8 cellular contexts compared by ENCODE assay signal in the genomic region with DNA sequence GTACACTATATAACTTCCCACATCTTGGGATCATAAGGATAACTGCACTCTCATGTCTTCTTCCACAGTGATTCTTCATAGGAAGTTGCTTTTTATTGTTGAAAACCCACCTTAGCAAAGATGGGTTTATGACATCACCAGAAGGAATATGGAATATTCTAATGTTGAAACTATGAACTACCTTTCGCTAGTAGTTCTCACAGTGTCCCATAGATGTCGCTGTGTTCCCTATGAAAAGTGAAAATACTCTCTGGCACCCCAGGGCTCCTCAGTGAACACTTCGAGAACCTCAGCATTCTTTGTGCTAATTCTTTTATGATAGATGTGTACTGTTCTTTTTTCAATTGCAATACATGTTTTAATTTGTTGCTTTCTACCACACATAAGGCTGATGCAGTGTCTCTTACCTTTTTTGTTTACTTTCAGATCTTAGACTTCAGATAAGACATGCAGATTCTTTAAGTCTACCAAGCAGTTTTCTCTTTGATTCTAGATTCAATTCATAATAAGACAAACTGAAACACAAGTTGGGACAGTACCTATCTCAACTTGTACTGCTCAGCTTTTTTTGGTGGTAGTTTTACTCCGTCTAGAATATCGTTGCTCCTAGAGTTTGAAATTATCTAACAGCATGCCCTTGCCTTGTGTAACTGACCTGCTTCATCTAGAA.
A peak's percentile ranks its signal among the peaks of the same experiment; 100 is the strongest.
DNase-seq lines count a peak whose midpoint lies in the region; FAIRE-seq and TF ChIP-seq lines count a peak whose summit lies in the region.

No MANE protein-coding gene starts in this region.

- FAIRE-seq in kidney (lab: Jason Lieb, UNC): peak; percentile 52

- peaks cover 0 to 3% of the 10 kb centered on the region in 2 donors for H3K36me3 ChIP-seq in kidney (ENCODE audit: control insufficient read depth in 1 of 2, insufficient read depth in 2 of 2, low read length in 2 of 2)

- H3K9me3 ChIP-seq in kidney (ENCODE audit: control insufficient read depth in 1 of 2, low read length in 2 of 2): no peaks in the 10 kb centered on the region

- H3K4me3 ChIP-seq in NB4 (ENCODE audit: low read depth, low read length): no peak overlapping the region
- H3K4me3 ChIP-seq in astrocyte of the cerebellum (ENCODE audit: low read depth, low read length): no peak overlapping the region
- no peak overlapping the region for H3K4me3 ChIP-seq in kidney (ENCODE audit: low read length in 2 of 2)

- intact Hi-C loops in kidney (cut with DNase I): no loop called here

- in situ Hi-C loops in astrocyte of the cerebellum (cut with HindIII; ENCODE audit: low sequenced_read_pairs): no loop called here

- no peaks in the 10 kb centered on the region for H3K4me1 ChIP-seq in kidney (ENCODE audit: control insufficient read depth in 1 of 2, insufficient read depth in 1 of 2, low read depth in 1 of 2, low read length in 2 of 2)

- DNase-seq in GM04504 (ENCODE audit: low read depth) (peak; percentile 10), NB4 (ENCODE audit: low read depth) (peak; percentile 41), astrocyte of the cerebellum (ENCODE audit: low read depth) (peak; percentile 11), kidney (no peak), stromal cell of bone marrow (ENCODE audit: low read depth) (peak; percentile 6), GF-D8 (lab: John Stamatoyannopoulos, UW) (no peak), NCI-H1092 treated with DMSO at 0.1 percent for 48 hours (lab: John Stamatoyannopoulos, UW) (no peak), superior temporal gyrus (ENCODE audit: extremely low spot score) (no peak)

- no peak overlapping the region for H3K27ac ChIP-seq in kidney (ENCODE audit: low read depth in 2 of 2, low read length in 2 of 2)

- TF ChIP-seq POLR2A in NB4 (IDR thresholded peaks at IDR 0.05; ENCODE audit: extremely low read depth, insufficient read length): no peak

- H3K9ac ChIP-seq in kidney (ENCODE audit: low read length in 2 of 2): no peak overlapping the region

- TF ChIP-seq CTCF in NB4 (IDR thresholded peaks at IDR 0.05; ENCODE audit: low read depth, low read length) (peak; percentile 52), astrocyte of the cerebellum (IDR thresholded peaks at IDR 0.05; ENCODE audit: low read depth, low read length, missing control alignments) (peak; percentile 60), kidney (IDR thresholded peaks at IDR 0.05; ENCODE audit: borderline replicate concordance, extremely low read depth, insufficient read depth) (peak; percentile 38)

Comparison
In these comparisons a context has a peak if more than half of its experiments do, and no peak if none do; other contexts are left out.
1. DNase-seq: peak in GM04504 (single experiment), NB4 (single experiment), astrocyte of the cerebellum (single experiment) and stromal cell of bone marrow (single experiment); none in kidney (single experiment), GF-D8 (single experiment), NCI-H1092 treated with DMSO at 0.1 percent for 48 hours (single experiment) and superior temporal gyrus (single experiment).
2. Peak in every context shown above with its lines, with median percentiles within 50 percentile points of each other: CTCF ChIP-seq.